16 cellular contexts compared by ENCODE assay signal in genomic region chr11:3150726-3151125, GRCh38. TPM values are rescaled to one million over a fixed set of nuclear protein-coding genes. Genes with fewer than 3 reads are reported as not detected.
DNase-seq lines count a peak whose midpoint lies in the region; ATAC-seq, FAIRE-seq and TF ChIP-seq lines count a peak whose summit lies in the region.
"Had no signal": no experiment of that assay in that cellular context is flagged by ENCODE, and none has a peak within 500 bp of the region (broad histone marks: within the 10 kb centered on the region; RNA-seq: fewer than 3 reads in every experiment).

No MANE protein-coding gene starts in this region.

- no peak overlapping the region for H2BK120ac ChIP-seq in H1 (replicated peaks; ENCODE audit: low read depth, low read length)
- no peak overlapping the region for H2BK120ac ChIP-seq in trophoblast cell (ENCODE audit: insufficient read depth, low read length, poor library complexity)

- H3K23ac ChIP-seq in H1 (ENCODE audit: insufficient read length): no peak overlapping the region
- H3K23ac ChIP-seq in trophoblast cell (ENCODE audit: low read length): no peak overlapping the region

- H3K4ac ChIP-seq in H1 (replicated peaks; ENCODE audit: insufficient read length, low read depth, low read length) (no peak overlapping the region), trophoblast cell (ENCODE audit: low read depth, low read length) (no peak overlapping the region)

- 0 out of 2 replicates have a peak overlapping the region, but pooled peaks have one; percentile 17 for H2BK12ac ChIP-seq in H1 (ENCODE audit: low read depth, low read length)
- H2BK12ac ChIP-seq in trophoblast cell (ENCODE audit: low read length): no peak overlapping the region

- WGBS in H1 (ENCODE audit: extremely low coverage in 1 of 2, insufficient coverage in 1 of 2, insufficient read length in 1 of 2, insufficient replicate concordance in 2 of 2, low coverage in 1 of 2, low lambda C conversion rate in 2 of 2, missing lambda C conversion rate in 1 of 2), 2 experiments: 91% methylated on average over 14 of the region's 14 CpGs; no CpG with 5 or more reads in 1 of the 2 experiments
- no CpG with 5 or more reads among the region's 14 CpGs for WGBS in trophoblast cell (ENCODE audit: extremely low coverage, insufficient coverage, insufficient read length)

- H2AFZ ChIP-seq in DND-41 (ENCODE audit: low read depth, low read length) (no peak overlapping the region), H1 (ENCODE audit: low read length) (no peak overlapping the region), trophoblast cell (ENCODE audit: insufficient read depth, low read length, poor library complexity) (no peak overlapping the region)
- H2AFZ ChIP-seq: GM23338 had no signal

- H4K5ac ChIP-seq in H1 (ENCODE audit: insufficient read length, low read depth, low read length): no peak overlapping the region

- no peak for TF ChIP-seq RAD21 in H1 (IDR thresholded peaks at IDR 0.05 in 1 of 2, conservative IDR thresholded peaks at IDR 0.05 in 1 of 2; ENCODE audit: low read depth in 2 of 2, low read length in 2 of 2)

- H3K23me2 ChIP-seq in H1 (ENCODE audit: low read depth, low read length): no peaks in the 10 kb centered on the region

- DNase-seq in DND-41: no peak
- DNase-seq in H1 (ENCODE audit: low read depth in 1 of 2, low spot score in 2 of 2): no peak
- no peak for DNase-seq in trophoblast cell
- DNase-seq in EL: no peak
- DNase-seq in stimulated activated CD8-positive, alpha-beta memory T cell treated with anti-CD3 and anti-CD28 coated beads, Interleukin-4, amount 100 ng/mL, for 48 hours: no peak
- DNase-seq: Caco-2; CD8-positive, alpha-beta T cell; H9 had no signal

- H3K36me3 ChIP-seq in BLaER1 (peaks cover 5% of the 10 kb centered on the region; the same call in 1 of the 2 replicates), DND-41 (ENCODE audit: insufficient read depth, low read length) (peaks cover 72% of the 10 kb centered on the region), H1 (ENCODE audit: control insufficient read depth in 2 of 4, insufficient read depth in 4 of 4, low read length in 3 of 4) (no peaks in the 10 kb centered on the region), trophoblast cell (ENCODE audit: control insufficient read depth in 1 of 2, insufficient read depth in 2 of 2, low read length in 2 of 2) (peaks cover 12 to 15% of the 10 kb centered on the region in 2 experiments)

- no peak for TF ChIP-seq POLR2A in H1 (IDR thresholded peaks at IDR 0.05; ENCODE audit: control extremely low read depth in 1 of 2, low read depth in 2 of 2, low read length in 2 of 2)

- H4K8ac ChIP-seq in H1 (ENCODE audit: extremely low read depth, insufficient read depth, low read length): 0 out of 2 replicates have a peak overlapping the region, but pooled peaks have one; percentile 5
- no peak overlapping the region for H4K8ac ChIP-seq in trophoblast cell (ENCODE audit: low read depth, low read length)

- FAIRE-seq in H1 (lab: Jason Lieb, UNC): no peak
- FAIRE-seq: A204.1, GM12878, GM18507, HepG2, HTR-8/SVneo had no signal

- no peaks in the 10 kb centered on the region for H3K27me3 ChIP-seq in BLaER1
- H3K27me3 ChIP-seq in DND-41 (ENCODE audit: insufficient read depth, low read length, poor library complexity): no peaks in the 10 kb centered on the region
- H3K27me3 ChIP-seq in H1 (replicated peaks in 1 of 4; ENCODE audit: control insufficient read depth in 3 of 4, extremely low read depth in 1 of 4, insufficient read depth in 3 of 4, low read length in 3 of 4): no peaks in the 10 kb centered on the region
- H3K27me3 ChIP-seq in trophoblast cell (ENCODE audit: insufficient read depth, low read length): no peaks in the 10 kb centered on the region

- TF ChIP-seq CTCF in DND-41 (IDR thresholded peaks at IDR 0.05; ENCODE audit: borderline replicate concordance, extremely low read depth, low read length, poor library complexity, severe bottlenecking) (no peak), H1 (IDR thresholded peaks at IDR 0.05; ENCODE audit: control extremely low read depth in 1 of 3, insufficient read depth in 1 of 3, low read depth in 1 of 3, low read length in 3 of 3) (no peak)

- ATAC-seq in DND-41 (ENCODE audit: insufficient read depth, low read depth) (no peak), HG03565 (IDR thresholded peaks at IDR 0.05; ENCODE audit: unreplicated experiment) (no peak)
- ATAC-seq: CD8-positive, alpha-beta T cell; GM12878; GM23338; HepG2 had no signal

- no peaks in the 10 kb centered on the region for H3K9me3 ChIP-seq in BLaER1
- H3K9me3 ChIP-seq in DND-41 (ENCODE audit: insufficient read depth, low read length, severe bottlenecking): no peaks in the 10 kb centered on the region
- H3K9me3 ChIP-seq in H1 (ENCODE audit: insufficient read depth in 2 of 2, low read depth in 1 of 2, low read length in 1 of 2): no peaks in the 10 kb centered on the region
- H3K9me3 ChIP-seq in trophoblast cell (ENCODE audit: insufficient read depth, low read depth, low read length): no peaks in the 10 kb centered on the region
- H3K9me3 ChIP-seq: Caco-2 had no signal

- TF ChIP-seq EP300 in H1 (IDR thresholded peaks at IDR 0.05; ENCODE audit: borderline replicate concordance in 1 of 2, low read depth in 2 of 2, low read length in 2 of 2): no peak

- H4K12ac ChIP-seq in trophoblast cell (ENCODE audit: low read depth, low read length): no peak overlapping the region

- no peak overlapping the region for H2AK5ac ChIP-seq in H1 (ENCODE audit: low read depth, low read length)
- H2AK5ac ChIP-seq in trophoblast cell (ENCODE audit: low read length): no peak overlapping the region

- H3K4me3 ChIP-seq in BLaER1: no peak overlapping the region
- no peak overlapping the region for H3K4me3 ChIP-seq in DND-41 (ENCODE audit: low read depth in 1 of 2, low read length in 2 of 2)
- H3K4me3 ChIP-seq in H1 (ENCODE audit: extremely low read depth in 1 of 4, insufficient read depth in 2 of 4, low read depth in 3 of 4, low read length in 4 of 4): no peak overlapping the region
- H3K4me3 ChIP-seq in trophoblast cell (ENCODE audit: low read depth, low read length): no peak overlapping the region
- H3K4me3 ChIP-seq: GM12878, GM23338 had no signal

- CTCF ChIA-PET in H1 (lab: Charles Lee; ENCODE audit: partially characterized antibody): interaction anchor here (0.9 to 5.4 kb wide), 9 partner anchors 11 to 69 kb away, joined by 3 to 23 read pairs (median 3); no protein-coding TSS in a partner anchor

- POLR2A ChIA-PET in H1 (lab: Charles Lee; ENCODE audit: partially characterized antibody): interaction anchor here (1.0 to 1.5 kb wide), 2 partner anchors 8 to 12 kb away, joined by 3 to 4 read pairs; no protein-coding TSS in a partner anchor

- H3K79me2 ChIP-seq in DND-41 (ENCODE audit: insufficient read depth, low read length) (peaks cover 99% of the 10 kb centered on the region), H1 (ENCODE audit: control insufficient read depth in 1 of 2, insufficient read depth in 2 of 2, low read length in 2 of 2) (no peaks in the 10 kb centered on the region), trophoblast cell (ENCODE audit: control insufficient read depth, insufficient read depth, low read length, poor library complexity) (peaks cover 10% of the 10 kb centered on the region)

- H3K4me2 ChIP-seq in BLaER1 (peak overlapping the region; percentile 93), DND-41 (ENCODE audit: insufficient read depth, low read length) (no peak overlapping the region), H1 (ENCODE audit: insufficient read depth in 1 of 2, low read depth in 2 of 2, low read length in 2 of 2) (no peak overlapping the region), trophoblast cell (ENCODE audit: low read length) (no peak overlapping the region)
- H3K4me2 ChIP-seq: GM23338 had no signal

- H4K91ac ChIP-seq in H1 (replicated peaks; ENCODE audit: insufficient read length, low read length): no peak overlapping the region
- no peak overlapping the region for H4K91ac ChIP-seq in trophoblast cell (ENCODE audit: low read depth, low read length)

- H2BK15ac ChIP-seq in H1 (ENCODE audit: low read length): no peak overlapping the region

- H3K14ac ChIP-seq in H1 (ENCODE audit: insufficient read length) (no peak overlapping the region), trophoblast cell (ENCODE audit: low read length) (no peak overlapping the region)

- H3K4me1 ChIP-seq in BLaER1 (peaks cover 100% of the 10 kb centered on the region), DND-41 (ENCODE audit: insufficient read depth, low read length) (no peaks in the 10 kb centered on the region), H1 (replicated peaks in 1 of 4; ENCODE audit: control insufficient read depth in 3 of 4, insufficient read depth in 4 of 4, low read length in 3 of 4) (peaks cover 0 to 20% (median 13%) of the 10 kb centered on the region in 4 experiments; a peak in 6 of 7 replicates), trophoblast cell (ENCODE audit: control insufficient read depth in 1 of 2, insufficient read depth in 2 of 2, low read length in 2 of 2) (peaks cover 39 to 48% of the 10 kb centered on the region in 2 experiments)

- no peak overlapping the region for H3K56ac ChIP-seq in H1 (replicated peaks; ENCODE audit: insufficient read length, low read depth, low read length)

- H2BK5ac ChIP-seq in H1 (ENCODE audit: low read depth, low read length) (no peak overlapping the region; the same call in 1 of the 2 replicates), trophoblast cell (ENCODE audit: low read depth, low read length, poor library complexity) (no peak overlapping the region)

- H3K18ac ChIP-seq in H1 (ENCODE audit: extremely low read depth, low read length) (no peak overlapping the region), trophoblast cell (ENCODE audit: low read length) (peak overlapping the region; percentile 0)

- H4K20me1 ChIP-seq in BLaER1 (peaks cover 96% of the 10 kb centered on the region), DND-41 (ENCODE audit: insufficient read depth, low read length) (peaks cover 98% of the 10 kb centered on the region), H1 (replicated peaks in 1 of 2; ENCODE audit: control insufficient read depth in 1 of 2, insufficient read depth in 2 of 2, low read length in 2 of 2) (peaks cover 0 to 2% of the 10 kb centered on the region in 2 experiments)

- peak overlapping the region; percentile 45; the same call in 1 of the 2 replicates for H3K9ac ChIP-seq in BLaER1
- no peak overlapping the region for H3K9ac ChIP-seq in DND-41 (ENCODE audit: low read depth, low read length)
- H3K9ac ChIP-seq in H1 (replicated peaks in 1 of 4; ENCODE audit: extremely low read depth in 1 of 4, low read depth in 3 of 4, low read length in 3 of 4): no peak overlapping the region
- no peak overlapping the region for H3K9ac ChIP-seq in trophoblast cell (ENCODE audit: low read length)

- H3K79me1 ChIP-seq in H1 (ENCODE audit: low read depth, low read length) (peaks cover 4% of the 10 kb centered on the region; the same call in 1 of the 2 replicates), trophoblast cell (ENCODE audit: low read length) (peaks cover 9% of the 10 kb centered on the region)

- no peak overlapping the region for H2BK20ac ChIP-seq in H1 (ENCODE audit: low read length)

- H3K27ac ChIP-seq in BLaER1: 0 out of 2 replicates have a peak overlapping the region, but pooled peaks have one; percentile 22
- H3K27ac ChIP-seq in DND-41 (ENCODE audit: low read length): 0 out of 2 replicates have a peak overlapping the region, but pooled peaks have one; percentile 42
- H3K27ac ChIP-seq in H1 (ENCODE audit: low read depth, low read length): no peak overlapping the region
- H3K27ac ChIP-seq in trophoblast cell (ENCODE audit: low read depth, low read length): no peak overlapping the region

RNA-seq across cellular contexts. Expression of gene OSBPL5, which starts 14.4 kb away (rescaled TPM):
- 7.9 and 9.9 TPM in 2 replicates for total RNA-seq in H1 (2021; fragmentation: NEBNext Ultra II Directional; extraction: Animal tissue kit (Norgen Biotek cat#: 25700))
- polyA plus RNA-seq in H1 (2011; rRNA removed): 3.4 and 6.0 TPM in 2 replicates
- 5.8 TPM for polyA plus RNA-seq in H1 (2011; cell fraction: cytosol; rRNA removed)
- polyA plus RNA-seq in H1 (2011; cell fraction: nucleus; rRNA removed): 19.5 TPM
- polyA plus RNA-seq in H1 (2012, experiment 1 of 2): 3.8 to 7.3 TPM (median 6.6 TPM) in 4 replicates
- polyA plus RNA-seq in H1 (2012, experiment 2 of 2): 4.9 TPM
- 3.3 TPM for polyA plus RNA-seq in H1 (2013, experiment 1 of 2)
- polyA plus RNA-seq in H1 (2013, experiment 2 of 2): 2.9 TPM
- 4.3 and 5.5 TPM in 2 replicates for polyA minus RNA-seq in H1 (2011; rRNA and poly(A)+ RNA removed)
- polyA minus RNA-seq in H1 (2011; cell fraction: cytosol; rRNA and poly(A)+ RNA removed): 9.7 TPM
- polyA minus RNA-seq in H1 (2011; cell fraction: nucleus; rRNA and poly(A)+ RNA removed): 13.0 TPM
- polyA plus RNA-seq in trophoblast cell (2013): 12.2 and 12.3 TPM in 2 replicates
- total RNA-seq: GM12878, HepG2 had no signal
- polyA plus RNA-seq: GM12878, HepG2 had no signal

Comparison
In these comparisons a context has a peak if more than half of its experiments do, and no peak if none do; other contexts are left out.
1. H3K27ac ChIP-seq: peak in BLaER1 (single experiment) and DND-41 (single experiment); none in H1 (single experiment) and trophoblast cell (single experiment).